In the genomic region with DNA sequence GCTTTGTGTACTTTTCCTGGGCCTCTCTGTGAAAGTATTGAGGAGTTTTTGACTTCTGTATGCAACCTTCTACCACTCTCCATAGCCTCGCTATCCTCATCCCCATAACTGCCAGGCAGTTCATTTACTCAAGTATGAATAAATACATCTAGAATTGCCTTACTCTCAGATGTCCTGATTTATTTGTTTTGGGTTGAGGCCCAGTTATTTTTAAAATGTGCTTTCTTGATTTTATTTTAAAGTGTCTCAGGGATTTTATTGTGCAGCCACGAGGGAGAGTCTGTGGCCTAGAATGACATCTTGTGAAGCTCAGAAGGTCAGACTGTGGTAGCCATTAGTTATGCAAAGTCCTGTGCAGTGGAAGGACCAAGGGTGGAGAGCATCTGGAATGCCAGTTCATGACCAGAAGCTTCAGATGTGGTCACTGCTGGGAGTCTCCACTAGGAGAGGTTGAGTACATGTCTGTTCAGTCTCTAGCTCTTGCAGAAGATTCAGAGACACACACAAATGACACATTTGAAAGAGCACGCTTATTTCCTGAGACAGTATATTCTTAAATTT, we compare ENCODE assay signal across 15 cellular contexts.
"Had no signal": no experiment of that assay in that cellular context is flagged by ENCODE, and none has a peak within 500 bp of the region (broad histone marks: within the 10 kb centered on the region; RNA-seq: fewer than 3 reads in every experiment).

No MANE protein-coding gene starts in this region.

- H3K4me3 Mint-ChIP-seq: activated CD4-positive, alpha-beta T cell treated with anti-CD3 and anti-CD28 coated beads, Interleukin-2, amount 10 ng/mL, durations not matched to agents 7 days and 5 days; activated naive CD8-positive, alpha-beta T cell; memory B cell; natural killer cell treated with Interleukin-12 subunit alpha and Interleukin-12 subunit beta and Interleukin-15 and Interleukin-18, amount 100 ng/mL, for 72 hours; stimulated activated naive B cell treated with anti-CD40 and anti-IgM and Interleukin-4, amounts not matched to agents 10 μg/mL and 1 μg/mL and 100 μg/mL, for 72 hours had no signal

- H3K36me3 Mint-ChIP-seq: activated naive CD8-positive, alpha-beta T cell; memory B cell; natural killer cell treated with Interleukin-12 subunit alpha and Interleukin-12 subunit beta and Interleukin-15 and Interleukin-18, amount 100 ng/mL, for 72 hours; stimulated activated naive B cell treated with anti-CD40 and anti-IgM and Interleukin-4, amounts not matched to agents 10 μg/mL and 1 μg/mL and 100 μg/mL, for 72 hours had no signal

- H3K27me3 Mint-ChIP-seq: activated CD4-positive, alpha-beta T cell treated with anti-CD3 and anti-CD28 coated beads, Interleukin-2, amount 10 ng/mL, durations not matched to agents 7 days and 5 days; activated naive CD8-positive, alpha-beta T cell; memory B cell; natural killer cell treated with Interleukin-12 subunit alpha and Interleukin-12 subunit beta and Interleukin-15 and Interleukin-18, amount 100 ng/mL, for 72 hours; stimulated activated naive B cell treated with anti-CD40 and anti-IgM and Interleukin-4, amounts not matched to agents 10 μg/mL and 1 μg/mL and 100 μg/mL, for 72 hours had no signal

- H3K36me3 ChIP-seq: left ventricle myocardium inferior, thyroid gland had no signal

- H3K4me1 Mint-ChIP-seq: activated CD4-positive, alpha-beta T cell treated with anti-CD3 and anti-CD28 coated beads, Interleukin-2, amount 10 ng/mL, durations not matched to agents 7 days and 5 days; memory B cell; stimulated activated naive B cell treated with anti-CD40 and anti-IgM and Interleukin-4, amounts not matched to agents 10 μg/mL and 1 μg/mL and 100 μg/mL, for 72 hours had no signal

- H3K27ac Mint-ChIP-seq: activated CD4-positive, alpha-beta T cell treated with anti-CD3 and anti-CD28 coated beads, Interleukin-2, amount 10 ng/mL, durations not matched to agents 7 days and 5 days; activated naive CD8-positive, alpha-beta T cell; memory B cell; natural killer cell treated with Interleukin-12 subunit alpha and Interleukin-12 subunit beta and Interleukin-15 and Interleukin-18, amount 100 ng/mL, for 72 hours; stimulated activated naive B cell treated with anti-CD40 and anti-IgM and Interleukin-4, amounts not matched to agents 10 μg/mL and 1 μg/mL and 100 μg/mL, for 72 hours had no signal

- H3K27me3 ChIP-seq: hepatocyte, thyroid gland had no signal

- DNase-seq: activated CD4-positive, alpha-beta T cell treated with anti-CD3 and anti-CD28 coated beads, Interleukin-2, amount 10 ng/mL, durations not matched to agents 7 days and 5 days; activated CD8-positive, alpha-beta memory T cell treated with anti-CD3 and anti-CD28 coated beads for 24 hours; activated gamma-delta T cell treated with Interleukin-2 at 50 U/mL for 16 hours; amniotic stem cell; dermis blood vessel endothelial cell; islet precursor cell; left ventricle myocardium inferior; retina; stimulated activated CD4-positive, alpha-beta T cell treated with anti-CD3 and anti-CD28 coated beads, Interleukin-4, amount 100 ng/mL, for 1 hour; stimulated activated naive B cell treated with anti-CD40 and anti-IgM and Interleukin-4, amounts not matched to agents 10 μg/mL and 1 μg/mL and 100 μg/mL, for 72 hours; thyroid gland had no signal

- H3K9me3 ChIP-seq: left ventricle myocardium inferior, thyroid gland had no signal

- H3K27ac ChIP-seq: hepatocyte, left ventricle myocardium inferior, thyroid gland had no signal

- H3K4me3 ChIP-seq: hepatocyte, left ventricle myocardium inferior, thyroid gland had no signal

- H3K4me1 ChIP-seq: left ventricle myocardium inferior, thyroid gland had no signal
